23 cellular contexts compared by ENCODE assay signal in genomic region chr1:29333008-29333407, GRCh38.
"Had no signal": no experiment of that assay in that cellular context is flagged by ENCODE, and none has a peak within 500 bp of the region (broad histone marks: within the 10 kb centered on the region; RNA-seq: fewer than 3 reads in every experiment).

No MANE protein-coding gene starts in this region.

- H3K4me3 ChIP-seq: coronary artery, esophagus muscularis mucosa, hepatocyte, left ventricle myocardium inferior, neural progenitor cell, prostate gland, right atrium auricular region, thoracic aorta, upper lobe of left lung had no signal

- DNase-seq: activated CD4-positive, alpha-beta T cell treated with anti-CD3 and anti-CD28 coated beads for 48 hours; activated CD8-positive, alpha-beta memory T cell treated with anti-CD3 and anti-CD28 coated beads, Interleukin-2, amount 10 ng/mL, durations not matched to agents 7 days and 5 days; activated CD8-positive, alpha-beta T cell treated with anti-CD3 and anti-CD28 coated beads for 36 hours; activated effector memory CD4-positive, alpha-beta T cell treated with anti-CD3 and anti-CD28 coated beads, Interleukin-2, amount 50 U/mL, for 16 hours; activated naive CD4-positive, alpha-beta T cell treated with anti-CD3 and anti-CD28 coated beads, Interleukin-2, amount 10 ng/mL, durations not matched to agents 7 days and 5 days; activated T-cell treated with anti-CD3 and anti-CD28 coated beads for 4 hours; amygdala; cerebellar nuclear complex; glutamatergic neuron; immature natural killer cell; left ventricle myocardium inferior; naive thymus-derived CD8-positive, alpha-beta T cell; stimulated activated CD4-positive, alpha-beta T cell treated with anti-CD3 and anti-CD28 coated beads, Interleukin-4, amount 100 ng/mL, for 24 hours; stimulated activated naive CD4-positive, alpha-beta T cell treated with Interleukin-2 at 50 U/mL for 16 hours; upper lobe of left lung had no signal

- H3K36me3 ChIP-seq: esophagus muscularis mucosa, left ventricle myocardium inferior, neural progenitor cell, prostate gland, right atrium auricular region, thoracic aorta, upper lobe of left lung had no signal

- H3K4me1 ChIP-seq: esophagus muscularis mucosa, left ventricle myocardium inferior, neural progenitor cell, prostate gland, right atrium auricular region, upper lobe of left lung had no signal

- FAIRE-seq: frontal cortex had no signal

- H3K27me3 ChIP-seq: neural progenitor cell, right atrium auricular region, upper lobe of left lung had no signal

- H3K27ac ChIP-seq: coronary artery, esophagus muscularis mucosa, hepatocyte, left ventricle myocardium inferior, neural progenitor cell, prostate gland, right atrium auricular region, thoracic aorta, upper lobe of left lung had no signal

- ATAC-seq: activated CD8-positive, alpha-beta memory T cell treated with anti-CD3 and anti-CD28 coated beads, Interleukin-2, amount 10 ng/mL, durations not matched to agents 7 days and 5 days; activated CD8-positive, alpha-beta T cell treated with anti-CD3 and anti-CD28 coated beads for 36 hours; naive thymus-derived CD8-positive, alpha-beta T cell had no signal

- H3K9me3 ChIP-seq: esophagus muscularis mucosa, left ventricle myocardium inferior, prostate gland, right atrium auricular region, thoracic aorta, upper lobe of left lung had no signal
